ENCODE assay signal across 18 cellular contexts in the genomic region with DNA sequence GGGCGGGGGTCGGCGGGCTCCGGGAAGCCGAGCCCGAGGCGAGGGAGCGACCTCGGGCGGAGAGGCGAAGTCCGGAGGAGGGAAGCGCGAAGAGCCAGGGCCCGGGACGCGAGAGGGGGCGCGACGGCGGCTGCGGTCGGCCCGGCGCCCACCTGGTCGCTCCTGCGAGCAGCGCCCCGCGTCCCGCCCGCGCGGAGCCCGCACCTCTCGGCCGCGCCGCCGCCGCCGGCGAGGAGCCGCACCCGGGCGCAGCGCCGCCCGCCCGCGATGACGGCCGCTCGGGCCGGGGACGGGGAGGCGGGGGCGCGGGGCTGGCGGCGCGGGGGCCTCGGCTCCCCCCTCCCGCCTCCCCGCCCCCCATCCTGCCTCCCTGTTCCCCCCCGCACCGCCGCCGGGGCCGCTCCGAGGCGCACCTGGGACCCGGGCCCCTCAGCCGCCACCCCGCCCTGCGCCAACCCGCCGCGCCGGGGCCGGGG. TPM values are rescaled to one million over a fixed set of nuclear protein-coding genes. Genes with fewer than 3 reads are reported as not detected.
A peak's percentile ranks its signal among the peaks of the same experiment; 100 is the strongest.
DNase-seq lines count a peak whose midpoint lies in the region; TF ChIP-seq lines count a peak whose summit lies in the region.
"Had no signal": no experiment of that assay in that cellular context is flagged by ENCODE, and none has a peak within 500 bp of the region (broad histone marks: within the 10 kb centered on the region; RNA-seq: fewer than 3 reads in every experiment).

No MANE protein-coding gene starts in this region.

- TF ChIP-seq EP300 in esophagus muscularis mucosa (IDR thresholded peaks at IDR 0.05): no peak

- H2AFZ ChIP-seq in parathyroid adenoma: no peak overlapping the region

- 0 out of 22 replicates have a peak, but pooled peaks cover 0 to 5% (median 0%) of the 10 kb centered on the region in 11 experiments for H3K9me3 ChIP-seq in BLaER1 treated with 17β-estradiol and CSF1 and Interleukin-3, amounts not matched to agents 10 nM and 100 nM (replicated peaks in 1 of 11)
- H3K9me3 ChIP-seq in esophagus muscularis mucosa: no peaks in the 10 kb centered on the region
- H3K9me3 ChIP-seq in parathyroid adenoma (ENCODE audit: control insufficient read depth, low read length): no peaks in the 10 kb centered on the region
- H3K9me3 ChIP-seq in effector memory CD4-positive, alpha-beta T cell (ENCODE audit: control insufficient read depth, low read length): no peaks in the 10 kb centered on the region

- peaks cover 0 to 53% (median 0%) of the 10 kb centered on the region in 11 experiments; a peak in 10 of 22 replicates for H4K20me1 ChIP-seq in BLaER1 treated with 17β-estradiol and CSF1 and Interleukin-3, amounts not matched to agents 10 nM and 100 nM

- H3K4me2 ChIP-seq in BLaER1 treated with 17β-estradiol and CSF1 and Interleukin-3, amounts not matched to agents 10 nM and 100 nM: peak overlapping the region; percentile 21 to 62 (median 36); a peak in 17 of 22 replicates
- peak overlapping the region; percentile 37 for H3K4me2 ChIP-seq in parathyroid adenoma (ENCODE audit: low read length)

- TF ChIP-seq POLR2A in esophagus muscularis mucosa (IDR thresholded peaks at IDR 0.05; ENCODE audit: low read depth): no peak

- WGBS in esophagus muscularis mucosa: 0% methylated on average over 4 of the region's 81 CpGs

- intact Hi-C loops in esophagus muscularis mucosa (cut with DNase I): no loop called here

- peaks cover 5% of the 10 kb centered on the region for H3K4me1 Mint-ChIP-seq in chondrocyte (ENCODE audit: low read depth)

- H3K9me3 Mint-ChIP-seq in chondrocyte (ENCODE audit: low read depth): no peaks in the 10 kb centered on the region
- H3K9me3 Mint-ChIP-seq: stimulated activated effector memory CD8-positive, alpha-beta T cell treated with anti-CD3 and anti-CD28 coated beads, Interleukin-12 subunit alpha, Interleukin-12 subunit beta, amount 100 ng/mL, for 72 hours had no signal

- POLR2A ChIA-PET in HEK293T (lab: Yijun Ruan, JAX): no interaction called here

- peaks cover 34% of the 10 kb centered on the region for H3K27me3 Mint-ChIP-seq in chondrocyte (ENCODE audit: low read depth)

- H3K4me3 ChIP-seq in BLaER1 treated with 17β-estradiol and CSF1 and Interleukin-3, amounts not matched to agents 10 nM and 100 nM: peak overlapping the region in 5 of 10 experiments; percentile 19 to 53 (median 33); a peak in 7 of 20 replicates
- H3K4me3 ChIP-seq in esophagus muscularis mucosa (peak overlapping the region; percentile 37 to 47 (median 40)), parathyroid adenoma (ENCODE audit: low read depth, low read length) (no peak overlapping the region)
- no peak overlapping the region for H3K4me3 ChIP-seq in effector memory CD4-positive, alpha-beta T cell (ENCODE audit: insufficient read depth, low read depth, low read length, poor library complexity, severe bottlenecking)

- H3K4me3 Mint-ChIP-seq in chondrocyte (ENCODE audit: unreplicated experiment): no peak overlapping the region

- peaks cover 60 to 76% (median 67%) of the 10 kb centered on the region in 11 experiments for H3K27me3 ChIP-seq in BLaER1 treated with 17β-estradiol and CSF1 and Interleukin-3, amounts not matched to agents 10 nM and 100 nM
- H3K27me3 ChIP-seq in esophagus muscularis mucosa: peaks cover 8 to 82% (median 41%) of the 10 kb centered on the region in 4 donors
- H3K27me3 ChIP-seq in parathyroid adenoma (ENCODE audit: control insufficient read depth, insufficient read depth, low read length): peaks cover 8% of the 10 kb centered on the region
- peaks cover 10% of the 10 kb centered on the region for H3K27me3 ChIP-seq in effector memory CD4-positive, alpha-beta T cell (replicated peaks; ENCODE audit: control insufficient read depth, insufficient read depth, low read length, poor library complexity, severe bottlenecking)

- no peaks in the 10 kb centered on the region for H3K36me3 ChIP-seq in BLaER1 treated with 17β-estradiol and CSF1 and Interleukin-3, amounts not matched to agents 10 nM and 100 nM
- H3K36me3 ChIP-seq in esophagus muscularis mucosa (no peaks in the 10 kb centered on the region), parathyroid adenoma (ENCODE audit: control insufficient read depth, insufficient read depth, low read length) (no peaks in the 10 kb centered on the region)
- H3K36me3 ChIP-seq in effector memory CD4-positive, alpha-beta T cell (ENCODE audit: control insufficient read depth, insufficient read depth, low read length): no peaks in the 10 kb centered on the region

- H3K4me1 ChIP-seq in BLaER1 treated with 17β-estradiol and CSF1 and Interleukin-3, amounts not matched to agents 10 nM and 100 nM: peaks cover 0 to 7% (median 2%) of the 10 kb centered on the region in 10 experiments; a peak in 6 of 20 replicates
- peaks cover 17 to 26% (median 24%) of the 10 kb centered on the region in 4 donors for H3K4me1 ChIP-seq in esophagus muscularis mucosa
- H3K4me1 ChIP-seq in parathyroid adenoma: no peaks in the 10 kb centered on the region
- peaks cover 9% of the 10 kb centered on the region for H3K4me1 ChIP-seq in effector memory CD4-positive, alpha-beta T cell (ENCODE audit: control insufficient read depth, insufficient read depth, low read length, poor library complexity, severe bottlenecking)

- H3K9ac ChIP-seq in BLaER1 treated with 17β-estradiol and CSF1 and Interleukin-3, amounts not matched to agents 10 nM and 100 nM: no peak overlapping the region
- H3K9ac ChIP-seq in parathyroid adenoma: no peak overlapping the region

- CTCF ChIA-PET in HEK293T (lab: Yijun Ruan, JAX): no interaction called here

- no peak overlapping the region for H3K27ac ChIP-seq in BLaER1 treated with 17β-estradiol and CSF1 and Interleukin-3, amounts not matched to agents 10 nM and 100 nM
- H3K27ac ChIP-seq in esophagus muscularis mucosa (replicated peaks in 1 of 4): no peak overlapping the region
- no peak overlapping the region for H3K27ac ChIP-seq in parathyroid adenoma
- no peak overlapping the region for H3K27ac ChIP-seq in effector memory CD4-positive, alpha-beta T cell (ENCODE audit: insufficient read depth, low read length, poor library complexity, severe bottlenecking)
- H3K27ac ChIP-seq: VCaP had no signal

- H3K79me2 ChIP-seq in parathyroid adenoma: no peaks in the 10 kb centered on the region

- peaks cover 2% of the 10 kb centered on the region for H3K36me3 Mint-ChIP-seq in chondrocyte (ENCODE audit: low read depth)
- H3K36me3 Mint-ChIP-seq: activated naive CD8-positive, alpha-beta T cell; stimulated activated effector memory CD8-positive, alpha-beta T cell treated with anti-CD3 and anti-CD28 coated beads, Interleukin-12 subunit alpha, Interleukin-12 subunit beta, amount 100 ng/mL, for 72 hours had no signal

- no peak overlapping the region for H3K27ac Mint-ChIP-seq in chondrocyte (ENCODE audit: unreplicated experiment)
- H3K27ac Mint-ChIP-seq: activated naive CD8-positive, alpha-beta T cell; stimulated activated effector memory CD8-positive, alpha-beta T cell treated with anti-CD3 and anti-CD28 coated beads, Interleukin-12 subunit alpha, Interleukin-12 subunit beta, amount 100 ng/mL, for 72 hours had no signal

- TF ChIP-seq CTCF in esophagus muscularis mucosa (IDR thresholded peaks at IDR 0.05) (no peak), parathyroid adenoma (IDR thresholded peaks at IDR 0.05) (no peak), chondrocyte (IDR thresholded peaks at IDR 0.05) (no peak)

- peak; percentile 35 for DNase-seq in HEK293T (ENCODE audit: extremely low spot score)
- no peak for DNase-seq in esophagus muscularis mucosa (ENCODE audit: extremely low spot score)
- no peak for DNase-seq in Ammon's horn (ENCODE audit: low spot score)
- no peak for DNase-seq in effector memory CD4-positive, alpha-beta T cell
- DNase-seq in activated CD4-positive, alpha-beta T cell treated with anti-CD3 and anti-CD28 coated beads, Interleukin-2, amount 50 U/mL, for 4 hours: no peak
- no peak for DNase-seq in chondrocyte (ENCODE audit: low spot score)
- DNase-seq: activated CD8-positive, alpha-beta memory T cell treated with anti-CD3 and anti-CD28 coated beads, Interleukin-2, amount 50 U/mL, for 48 hours; NCI-H2029; stimulated activated CD4-positive, alpha-beta T cell treated with anti-CD3 and anti-CD28 coated beads, Interleukin-4, amount 100 ng/mL, for 24 hours; SW 1271 had no signal

TF ChIP-seq in HEK293T, 16 proteins besides CTCF, POLR2A, EP300 and RAD21:
- TF ChIP-seq CTBP1 (IDR thresholded peaks at IDR 0.05; ENCODE audit: borderline replicate concordance) (no peak), FOXM1 (IDR thresholded peaks at IDR 0.05; ENCODE audit: borderline replicate concordance) (no peak), ELF4 (IDR thresholded peaks at IDR 0.05) (no peak)

RNA-seq across cellular contexts. Expression of a gene that starts 2.6 kb away (rescaled TPM):
- total RNA-seq in esophagus muscularis mucosa (under 1 TPM in 1 of 4 donors, not detected in 3; 0.17 TPM), chondrocyte (not detected in 3 replicates)
- total RNA-seq: cerebellum, pulmonary artery endothelial cell had no signal

RNA-seq across cellular contexts. Expression of a gene that starts 54.3 kb away (rescaled TPM):
- total RNA-seq in esophagus muscularis mucosa: not detected
- total RNA-seq in chondrocyte: not detected in 3 replicates
- total RNA-seq: mucosa of gallbladder, pulmonary artery endothelial cell had no signal

Comparison
In these comparisons a context has a peak if more than half of its experiments do, and no peak if none do; other contexts are left out.
1. H3K4me3 ChIP-seq: peak in esophagus muscularis mucosa (4 of 4); none in parathyroid adenoma (single experiment) and effector memory CD4-positive, alpha-beta T cell (single experiment).